ENCODE assay signal across 17 cellular contexts in genomic region chr5:31413030-31413812, GRCh38.
A peak's percentile ranks its signal among the peaks of the same experiment; 100 is the strongest.
DNase-seq lines count a peak whose midpoint lies in the region; ATAC-seq and TF ChIP-seq lines count a peak whose summit lies in the region.
"Had no signal": no experiment of that assay in that cellular context is flagged by ENCODE, and none has a peak within 500 bp of the region (broad histone marks: within the 10 kb centered on the region; RNA-seq: fewer than 3 reads in every experiment).

No MANE protein-coding gene starts in this region.

- no peaks in the 10 kb centered on the region for H3K27me3 ChIP-seq in heart left ventricle
- H3K27me3 ChIP-seq: ascending aorta, BLaER1, SJCRH30, testis had no signal

- intact Hi-C loops in heart left ventricle (cut with DNase I) = no loop called here

- POLR2A ChIA-PET in WTC11 (lab: Charles Lee) = no interaction called here

- H3K4me3 Mint-ChIP-seq in WTC11 = no peak overlapping the region

- H3K27me3 Mint-ChIP-seq in WTC11 (ENCODE audit: low read depth) = no peaks in the 10 kb centered on the region

- peaks cover 3% of the 10 kb centered on the region; the same call in 1 of the 2 replicates for H3K4me1 Mint-ChIP-seq in WTC11

- peaks cover 0 to 79% (median 50%) of the 10 kb centered on the region in 9 donors for H3K36me3 ChIP-seq in heart left ventricle

- 62 to 70% (median 65%) methylated on average over 8 of the region's 8 CpGs for WGBS in heart left ventricle, 4 donors

- H3K4me1 ChIP-seq in heart left ventricle = peaks cover 0 to 38% (median 7%) of the 10 kb centered on the region in 12 donors
- H3K4me1 ChIP-seq: ascending aorta, BLaER1, SJCRH30, testis had no signal

- TF ChIP-seq POLR2A in heart left ventricle (IDR thresholded peaks at IDR 0.05) = no peak

- no peak overlapping the region for H3K4me3 ChIP-seq in heart left ventricle
- H3K4me3 ChIP-seq: ascending aorta, BLaER1, K562, SJCRH30, testis had no signal

- H3K27ac ChIP-seq in heart left ventricle = no peak overlapping the region
- H3K27ac ChIP-seq: ascending aorta, BLaER1, SJCRH30, testis had no signal

- peak; percentile 13 for DNase-seq in stimulated activated CD4-positive, alpha-beta T cell treated with anti-CD3 and anti-CD28 coated beads, Interleukin-1b, Interleukin-23, amount 100 ng/mL, for 48 hours
- DNase-seq in stimulated activated CD4-positive, alpha-beta T cell treated with anti-CD3 and anti-CD28 coated beads, Interleukin-2, amount 100 ng/mL, for 48 hours = no peak
- DNase-seq in WTC11 (ENCODE audit: low spot score) (no peak), heart left ventricle (peak in 2 of 5 donors; percentile 56 to 67), ureter (ENCODE audit: low spot score) (no peak), NCI-H524 treated with DMSO at 0.1 percent for 48 hours (lab: John Stamatoyannopoulos, UW) (no peak), mucosa of gallbladder (ENCODE audit: low spot score) (no peak)
- no peak for DNase-seq in activated effector memory CD4-positive, alpha-beta T cell treated with anti-CD3 and anti-CD28 coated beads, Interleukin-2, amount 50 U/mL, for 16 hours
- DNase-seq: activated CD4-positive, alpha-beta T cell treated with anti-CD3 and anti-CD28 coated beads, Interleukin-2, amount 50 U/mL, for 1 hour; DMS53; NCI-H1092 treated with DMSO at 0.1 percent for 48 hours; SJCRH30; T-helper 9 cell; testis had no signal

- TF ChIP-seq CTCF in WTC11 (IDR thresholded peaks at IDR 0.05) (no peak), heart left ventricle (IDR thresholded peaks at IDR 0.05) (no peak)

- CTCF ChIA-PET in WTC11 (lab: Charles Lee) = no interaction called here

- peaks cover 35% of the 10 kb centered on the region for H3K36me3 Mint-ChIP-seq in WTC11

- no peaks in the 10 kb centered on the region for H3K9me3 Mint-ChIP-seq in WTC11

- H3K27ac Mint-ChIP-seq in WTC11 = peak overlapping the region; percentile 67; the same call in 1 of the 2 replicates

- ATAC-seq in WTC11 = no peak
- peak; percentile 55 to 77 (median 66) for ATAC-seq in heart left ventricle
- ATAC-seq: K562 had no signal

- H3K9me3 ChIP-seq in heart left ventricle = no peaks in the 10 kb centered on the region
- H3K9me3 ChIP-seq: ascending aorta, BLaER1, SJCRH30, testis had no signal

TF ChIP-seq in WTC11, 78 proteins besides CTCF, POLR2A, EP300 and RAD21:
- TF ChIP-seq FOXP1 (CRISPR knock-in tag; IDR thresholded peaks at IDR 0.05; ENCODE audit: borderline replicate concordance) (no peak), ELF4 (CRISPR knock-in tag; IDR thresholded peaks at IDR 0.05; ENCODE audit: low read depth) (no peak), RELA (CRISPR knock-in tag; IDR thresholded peaks at IDR 0.05; ENCODE audit: borderline replicate concordance) (no peak), ZNF532 (CRISPR knock-in tag; IDR thresholded peaks at IDR 0.05; ENCODE audit: borderline replicate concordance) (no peak), TCF7 (CRISPR knock-in tag; IDR thresholded peaks at IDR 0.05; ENCODE audit: low read depth) (no peak), FOXP4 (CRISPR knock-in tag; IDR thresholded peaks at IDR 0.05) (no peak), NR1H2 (CRISPR knock-in tag; IDR thresholded peaks at IDR 0.05) (no peak), CREM (CRISPR knock-in tag; IDR thresholded peaks at IDR 0.05) (no peak), ZNF423 (CRISPR knock-in tag; IDR thresholded peaks at IDR 0.05) (no peak), MLX (CRISPR knock-in tag; IDR thresholded peaks at IDR 0.05) (no peak), EMX1 (CRISPR knock-in tag; IDR thresholded peaks at IDR 0.05) (no peak), ZNF138 (CRISPR knock-in tag; conservative IDR thresholded peaks at IDR 0.05) (no peak), HMGXB4 (CRISPR knock-in tag; IDR thresholded peaks at IDR 0.05) (no peak), E2F1 (CRISPR knock-in tag; IDR thresholded peaks at IDR 0.05) (no peak), MYBL2 (CRISPR knock-in tag; IDR thresholded peaks at IDR 0.05) (no peak), TEAD4 (CRISPR knock-in tag; IDR thresholded peaks at IDR 0.05) (no peak), TEAD1 (CRISPR knock-in tag; IDR thresholded peaks at IDR 0.05) (no peak)
